8 cellular contexts compared by ENCODE assay signal in the genomic region with DNA sequence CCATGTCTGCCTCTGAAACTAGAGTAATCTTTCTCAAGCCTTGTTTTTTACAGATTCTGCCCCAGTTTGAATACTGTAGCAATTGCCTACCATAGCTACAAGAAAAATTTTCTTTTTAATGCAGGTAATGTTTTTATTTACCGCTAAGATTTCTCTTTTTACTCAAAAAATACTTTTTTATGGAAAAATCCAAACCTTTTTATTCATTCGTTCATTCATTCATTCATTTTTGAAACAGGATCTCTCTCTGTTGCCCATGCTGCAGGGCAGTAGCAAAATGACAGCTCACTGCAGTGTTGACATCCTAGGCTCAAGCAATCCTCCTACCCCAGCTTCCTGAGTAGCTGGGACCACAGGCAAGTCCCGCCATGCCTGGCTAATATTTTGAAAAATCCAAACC. TPM values are rescaled to one million over a fixed set of nuclear protein-coding genes. Genes with fewer than 3 reads are reported as not detected.
A peak's percentile ranks its signal among the peaks of the same experiment; 100 is the strongest.
DNase-seq lines count a peak whose midpoint lies in the region; ATAC-seq and TF ChIP-seq lines count a peak whose summit lies in the region.

No MANE protein-coding gene starts in this region.

- H3K27ac Mint-ChIP-seq in GM23338 (no peak overlapping the region), progenitor cell of endocrine pancreas (no peak overlapping the region)

- H3K36me3 Mint-ChIP-seq in GM23338 (ENCODE audit: low read depth) (no peaks in the 10 kb centered on the region), progenitor cell of endocrine pancreas (ENCODE audit: insufficient read depth) (no peaks in the 10 kb centered on the region)

- CTCF ChIA-PET in PC-3 (lab: Charles Lee), result interaction anchor here (1.3 kb wide), 1 partner anchor 201 kb away, joined by 5 read pairs; no protein-coding TSS in a partner anchor
- CTCF ChIA-PET in A673 (lab: Charles Lee), result no interaction called here

- POLR2A ChIA-PET in PC-3 (lab: Charles Lee; ENCODE audit: unreplicated experiment) (interaction anchor here (0.7 kb wide), 1 partner anchor 28 kb away, joined by 3 read pairs; no protein-coding TSS in a partner anchor), A673 (lab: Charles Lee; ENCODE audit: low non-redundant PET) (no interaction called here)

- H3K27ac ChIP-seq in GM23338 (ENCODE audit: low read depth), result no peak overlapping the region
- H3K27ac ChIP-seq in PC-3 (ENCODE audit: low read length), result no peak overlapping the region
- peak overlapping the region in 3 of 4 donors; percentile 95 to 99 (median 98) for H3K27ac ChIP-seq in gastroesophageal sphincter
- H3K27ac ChIP-seq in A673 (ENCODE audit: low read depth, low read length, poor library complexity, severe bottlenecking), result no peak overlapping the region

- no peak for ATAC-seq in GM23338
- ATAC-seq in PC-3, result no peak
- no peak for ATAC-seq in gastroesophageal sphincter

- DNase-seq in GM23338 (ENCODE audit: low spot score), result no peak
- no peak for DNase-seq in PC-3
- no peak for DNase-seq in progenitor cell of endocrine pancreas (ENCODE audit: low spot score, unreplicated experiment)
- DNase-seq in effector CD8-positive, alpha-beta T cell (lab: John Stamatoyannopoulos, UW), result no peak
- no peak for DNase-seq in A673 (ENCODE audit: low spot score)
- DNase-seq in cerebellar cortex (ENCODE audit: low spot score), result no peak
- DNase-seq in stimulated activated CD4-positive, alpha-beta T cell treated with anti-CD3 and anti-CD28 coated beads, Interleukin-2, amount 100 ng/mL, for 48 hours, result no peak

- H3F3A ChIP-seq in GM23338 (replicated peaks; ENCODE audit: low read depth), result peaks cover 20% of the 10 kb centered on the region; the same call in 1 of the 2 replicates
- peaks cover 11% of the 10 kb centered on the region for H3F3A ChIP-seq in PC-3 (ENCODE audit: low read length, unreplicated experiment)

- peaks cover 17% of the 10 kb centered on the region for H3K4me1 ChIP-seq in GM23338 (ENCODE audit: insufficient read depth)
- H3K4me1 ChIP-seq in PC-3 (ENCODE audit: insufficient read depth, low read length), result peaks cover 24% of the 10 kb centered on the region
- H3K4me1 ChIP-seq in gastroesophageal sphincter, result peaks cover 0 to 60% (median 17%) of the 10 kb centered on the region in 3 donors
- H3K4me1 ChIP-seq in A673 (ENCODE audit: insufficient read depth, low read length, poor library complexity, severe bottlenecking), result peaks cover 24% of the 10 kb centered on the region

- H3K9ac ChIP-seq in PC-3 (ENCODE audit: low read length), result peak overlapping the region; percentile 47

- intact Hi-C loops in PC-3 (cut with micrococcal nuclease), result loop anchor here (5.0 to 10.0 kb wide), 2 partner anchors 58 to 210 kb away; a partner anchor contains a TSS
- intact Hi-C loops in A673 (cut with micrococcal nuclease; ENCODE audit: unreplicated experiment), result no loop called here

- H4K20me1 ChIP-seq in GM23338 (replicated peaks; ENCODE audit: insufficient read depth) (no peaks in the 10 kb centered on the region), PC-3 (ENCODE audit: low read length) (no peaks in the 10 kb centered on the region)

- H3K9me3 ChIP-seq in PC-3 (ENCODE audit: low read length) (no peaks in the 10 kb centered on the region), gastroesophageal sphincter (no peaks in the 10 kb centered on the region), A673 (ENCODE audit: low read depth, low read length, poor library complexity, severe bottlenecking) (no peaks in the 10 kb centered on the region)

- no peaks in the 10 kb centered on the region for H3K9me2 ChIP-seq in GM23338 (ENCODE audit: insufficient read depth)
- no peaks in the 10 kb centered on the region for H3K9me2 ChIP-seq in PC-3 (replicated peaks; ENCODE audit: low read length)

- 77 to 100% methylated on average over 1 to 3 of the region's 3 CpGs for WGBS in gastroesophageal sphincter (ENCODE audit: low coverage in 1 of 2), 2 donors

- H3K4me3 ChIP-seq in GM23338 (peak overlapping the region; percentile 74), PC-3 (ENCODE audit: low read length) (peak overlapping the region; percentile 59), gastroesophageal sphincter (peak overlapping the region; percentile 11 to 96), A673 (ENCODE audit: low read depth, low read length, poor library complexity, severe bottlenecking) (no peak overlapping the region)

- TF ChIP-seq CTCF in GM23338 (conservative IDR thresholded peaks at IDR 0.05; ENCODE audit: low read depth in 2 of 2) (no peak), PC-3 (conservative IDR thresholded peaks at IDR 0.05; ENCODE audit: low read depth, low read length) (no peak), gastroesophageal sphincter (IDR thresholded peaks at IDR 0.05) (no peak), progenitor cell of endocrine pancreas (IDR thresholded peaks at IDR 0.05; ENCODE audit: unreplicated experiment) (no peak), A673 (conservative IDR thresholded peaks at IDR 0.05; ENCODE audit: low read depth, low read length) (no peak)

- no peak for TF ChIP-seq EP300 in gastroesophageal sphincter (IDR thresholded peaks at IDR 0.05)

- H3K4me1 Mint-ChIP-seq in GM23338, result peaks cover 26% of the 10 kb centered on the region
- H3K4me1 Mint-ChIP-seq in progenitor cell of endocrine pancreas (ENCODE audit: low read depth), result peaks cover 16% of the 10 kb centered on the region

- H3K27me3 ChIP-seq in GM23338 (ENCODE audit: insufficient read depth) (peaks cover 60% of the 10 kb centered on the region), PC-3 (ENCODE audit: low read length) (no peaks in the 10 kb centered on the region), gastroesophageal sphincter (no peaks in the 10 kb centered on the region), A673 (replicated peaks; ENCODE audit: insufficient read depth, low read depth, low read length, poor library complexity) (no peaks in the 10 kb centered on the region)

- H3K4me2 ChIP-seq in GM23338 (peak overlapping the region; percentile 85), PC-3 (ENCODE audit: low read length) (peak overlapping the region; percentile 84)

- peak overlapping the region; percentile 94 for H2AFZ ChIP-seq in GM23338
- H2AFZ ChIP-seq in PC-3 (ENCODE audit: low read length), result peak overlapping the region; percentile 91

- H3K4me3 Mint-ChIP-seq in GM23338 (peak overlapping the region; percentile 68), progenitor cell of endocrine pancreas (ENCODE audit: low read depth) (peak overlapping the region; percentile 55)

- no TSS peak for BruUV-seq in PC-3 (replicated peaks; lab: Mats Ljungman, UMichigan)
- no TSS peak for BruUV-seq in A673 (replicated peaks; lab: Mats Ljungman, UMichigan)

- no peaks in the 10 kb centered on the region for H3K36me3 ChIP-seq in GM23338 (ENCODE audit: insufficient read depth)
- H3K36me3 ChIP-seq in PC-3 (ENCODE audit: low read depth, low read length), result no peaks in the 10 kb centered on the region
- H3K36me3 ChIP-seq in gastroesophageal sphincter, result no peaks in the 10 kb centered on the region
- H3K36me3 ChIP-seq in A673 (ENCODE audit: insufficient read depth, low read length, poor library complexity, severe bottlenecking), result no peaks in the 10 kb centered on the region

- peaks cover 66% of the 10 kb centered on the region for H3K27me3 Mint-ChIP-seq in GM23338 (ENCODE audit: insufficient read depth, low read depth, poor library complexity)
- peaks cover 75% of the 10 kb centered on the region for H3K27me3 Mint-ChIP-seq in progenitor cell of endocrine pancreas

- no peaks in the 10 kb centered on the region for H3K79me2 ChIP-seq in GM23338 (replicated peaks; ENCODE audit: insufficient read depth)
- peaks cover 19% of the 10 kb centered on the region for H3K79me2 ChIP-seq in PC-3 (ENCODE audit: low read length)

- H3K9me3 Mint-ChIP-seq in GM23338 (no peaks in the 10 kb centered on the region; the same call in 2 of the 3 replicates), progenitor cell of endocrine pancreas (ENCODE audit: low read depth) (no peaks in the 10 kb centered on the region)

- TF ChIP-seq POLR2A in gastroesophageal sphincter (IDR thresholded peaks at IDR 0.05), result no peak

TF ChIP-seq in GM23338, 12 proteins besides CTCF, POLR2A, EP300 and RAD21 (continues in another document):
- TF ChIP-seq CREB1 (CRISPR knock-in tag; IDR thresholded peaks at IDR 0.05; ENCODE audit: low read depth) (no peak), JUNB (IDR thresholded peaks at IDR 0.05; ENCODE audit: unreplicated experiment) (no peak), EZH2 (IDR thresholded peaks at IDR 0.05; ENCODE audit: low read depth, unreplicated experiment) (no peak), ZNF331 (CRISPR knock-in tag; IDR thresholded peaks at IDR 0.05; ENCODE audit: low read depth) (no peak), POLR2AphosphoS5 (IDR thresholded peaks at IDR 0.05; ENCODE audit: low read depth) (no peak), STAT1 (IDR thresholded peaks at IDR 0.05; ENCODE audit: unreplicated experiment) (no peak)

RNA-seq across cellular contexts. Expression of a gene that starts 2.7 kb away (rescaled TPM):
- total RNA-seq in GM23338 (2014; rRNA removed; shearing (Covaris generic)), result 9.5 and 11.5 TPM in 2 replicates
- polyA plus RNA-seq in GM23338 (2016; fragmentation: Nextera tagmentation; extraction: Ambion mirVana), result 2.6 and 4.3 TPM in 2 replicates
- total RNA-seq in PC-3 (2014; rRNA removed) (38.1 and 53.2 TPM in 2 replicates), gastroesophageal sphincter (100 to 1,000 TPM in 1 of 4 donors, 10 to 100 TPM in 3; 33.4 to 103 (median 74.7) TPM), progenitor cell of endocrine pancreas (3.8 and 5.7 TPM in 2 replicates), A673 (2021) (15.5 TPM in 2 replicates)

RNA-seq across cellular contexts. Expression of a gene that starts 59.3 kb away (rescaled TPM):
- 46.6 and 62.4 TPM in 2 replicates for total RNA-seq in GM23338 (2014; rRNA removed; shearing (Covaris generic))
- 232 and 238 TPM in 2 replicates for polyA plus RNA-seq in GM23338 (2016; fragmentation: Nextera tagmentation; extraction: Ambion mirVana)
- total RNA-seq in PC-3 (2014; rRNA removed) (200 and 230 TPM in 2 replicates), gastroesophageal sphincter (10 to 100 TPM; 40.4 to 70.0 (median 52.8) TPM), progenitor cell of endocrine pancreas (51.4 and 54.0 TPM in 2 replicates), A673 (2021) (126 and 138 TPM in 2 replicates)

RNA-seq across cellular contexts. Expression of a gene that starts 59.3 kb away (rescaled TPM):
- 13.7 and 27.7 TPM in 2 replicates for total RNA-seq in GM23338 (2014; rRNA removed; shearing (Covaris generic))
- 14.3 TPM in 2 replicates for polyA plus RNA-seq in GM23338 (2016; fragmentation: Nextera tagmentation; extraction: Ambion mirVana)
- total RNA-seq in PC-3 (2014; rRNA removed), result 20.5 and 22.5 TPM in 2 replicates
- total RNA-seq in gastroesophageal sphincter, result 10 to 100 TPM; 20.9 to 31.8 (median 24.9) TPM
- total RNA-seq in progenitor cell of endocrine pancreas, result 30.6 and 30.8 TPM in 2 replicates
- total RNA-seq in A673 (2021), result 48.7 and 49.9 TPM in 2 replicates

Comparison
In these comparisons a context has a peak if more than half of its experiments do, and no peak if none do; other contexts are left out.
1. H3K27ac ChIP-seq: peak in gastroesophageal sphincter (3 of 4); none in GM23338 (single experiment), PC-3 (single experiment) and A673 (single experiment).